33 cellular contexts compared by ENCODE assay signal in genomic region chr6:83488861-83489260, GRCh38. TPM values are rescaled to one million over a fixed set of nuclear protein-coding genes. Genes with fewer than 3 reads are reported as not detected.
"Had no signal": no experiment of that assay in that cellular context is flagged by ENCODE, and none has a peak within 500 bp of the region (broad histone marks: within the 10 kb centered on the region; RNA-seq: fewer than 3 reads in every experiment).

No MANE protein-coding gene starts in this region.

- H3K9me3 ChIP-seq: adrenal gland, body of pancreas, breast epithelium had no signal

- DNase-seq: activated B cell treated with CpG ODN at 0.5 μM for 24 hours; activated CD4-positive, alpha-beta memory T cell treated with anti-CD3 and anti-CD28 coated beads for 36 hours; activated CD4-positive, alpha-beta T cell treated with anti-CD3 and anti-CD28 coated beads for 4 hours; activated CD4-positive, alpha-beta T cell treated with anti-CD3 and anti-CD28 coated beads, Interleukin-2, amount 10 ng/mL, durations not matched to agents 24 days and 14 days; activated CD4-positive, alpha-beta T cell treated with anti-CD3 and anti-CD28 coated beads, Interleukin-2, amount 50 U/mL, for 1 hour; activated CD4-positive, alpha-beta T cell treated with anti-CD3 and anti-CD28 coated beads, Interleukin-2, amount 50 U/mL, for 4 hours; activated CD4-positive, CD25-positive, alpha-beta regulatory T cell treated with anti-CD3 and anti-CD28 coated beads, Interleukin-2, amount 50 U/mL, for 72 hours; activated CD8-positive, alpha-beta memory T cell treated with anti-CD3 and anti-CD28 coated beads, Interleukin-2, amount 50 U/mL, for 4 hours; activated CD8-positive, alpha-beta T cell treated with anti-CD3 and anti-CD28 coated beads for 36 hours; activated effector memory CD4-positive, alpha-beta T cell treated with anti-CD3 and anti-CD28 coated beads, Interleukin-2, amount 50 U/mL, for 16 hours; activated gamma-delta T cell treated with Interleukin-2 at 50 U/mL for 16 hours; activated naive CD4-positive, alpha-beta T cell; activated naive CD4-positive, alpha-beta T cell treated with anti-CD3 and anti-CD28 coated beads for 36 hours; activated naive CD4-positive, alpha-beta T cell treated with anti-CD3 and anti-CD28 coated beads, Interleukin-2, amount 50 U/mL, for 16 hours; activated naive CD8-positive, alpha-beta T cell treated with anti-CD3 and anti-CD28 coated beads for 36 hours; activated T-cell treated with anti-CD3 and anti-CD28 coated beads for 4 hours; activated T-cell treated with anti-CD3 and anti-CD28 coated beads, Interleukin-2, amount 50 U/mL, for 1 hour; activated T-cell treated with anti-CD3 and anti-CD28 coated beads, Interleukin-2, amount 50 U/mL, for 4 hours; activated T-cell treated with anti-CD3 and anti-CD28 coated beads, Interleukin-2, amount 50 U/mL, for 72 hours; adrenal gland; amniotic stem cell; aorta; body of pancreas; brain microvascular endothelial cell; central memory CD4-positive, alpha-beta T cell; T-helper 9 cell had no signal

- H3K27me3 Mint-ChIP-seq: activated B cell treated with CpG ODN at 0.5 μM for 24 hours; activated CD4-positive, alpha-beta memory T cell treated with anti-CD3 and anti-CD28 coated beads for 36 hours; activated CD4-positive, alpha-beta T cell treated with anti-CD3 and anti-CD28 coated beads, Interleukin-2, amount 10 ng/mL, durations not matched to agents 24 days and 14 days; activated CD8-positive, alpha-beta T cell treated with anti-CD3 and anti-CD28 coated beads for 36 hours; activated T-helper 17 cell treated with anti-CD3 and anti-CD28 coated beads, Interleukin-2, amount 50 U/mL, for 72 hours had no signal

- H3K4me3 Mint-ChIP-seq: activated B cell treated with CpG ODN at 0.5 μM for 24 hours; activated CD4-positive, alpha-beta memory T cell treated with anti-CD3 and anti-CD28 coated beads for 36 hours; activated CD4-positive, alpha-beta T cell treated with anti-CD3 and anti-CD28 coated beads, Interleukin-2, amount 10 ng/mL, durations not matched to agents 24 days and 14 days; activated CD8-positive, alpha-beta T cell treated with anti-CD3 and anti-CD28 coated beads for 36 hours; activated naive CD4-positive, alpha-beta T cell treated with anti-CD3 and anti-CD28 coated beads for 36 hours; activated naive CD8-positive, alpha-beta T cell treated with anti-CD3 and anti-CD28 coated beads for 36 hours; activated T-cell treated with anti-CD3 and anti-CD28 coated beads, Interleukin-2, amount 50 U/mL, for 4 hours; activated T-cell treated with anti-CD3 and anti-CD28 coated beads, Interleukin-2, amount 50 U/mL, for 72 hours; activated T-helper 1 cell treated with anti-CD3 and anti-CD28 coated beads, Interleukin-12 subunit alpha, Interleukin-12 subunit beta, Interleukin-2, Interleukin-4 antibody, amounts not matched to agents 30 ng/mL and 10 ng/mL and 1 ng/mL, durations not matched to agents 14 hours and 24 hours and 36 hours; activated T-helper 17 cell treated with anti-CD3 and anti-CD28 coated beads, Interleukin-2, amount 50 U/mL, for 72 hours; T-helper 1 cell treated with Interleukin-12 subunit alpha and Interleukin-12 subunit beta and Interleukin-4 antibody, amounts not matched to agents 30 μg/mL and 1 μg/mL, for 36 hours; T-helper 2 cell treated with Interferon-gamma antibody and Interleukin-4, amounts not matched to agents 5 μg/mL and 100 μg/mL, for 36 hours had no signal

- ATAC-seq: activated CD8-positive, alpha-beta T cell treated with anti-CD3 and anti-CD28 coated beads for 36 hours; activated naive CD4-positive, alpha-beta T cell treated with anti-CD3 and anti-CD28 coated beads, Interleukin-2, amount 50 U/mL, for 72 hours; activated T-cell treated with anti-CD3 and anti-CD28 coated beads, Interleukin-2, amount 50 U/mL, for 4 hours; activated T-cell treated with anti-CD3 and anti-CD28 coated beads, Interleukin-2, amount 50 U/mL, for 72 hours; activated T-helper 17 cell treated with anti-CD3 and anti-CD28 coated beads, Interleukin-2, amount 50 U/mL, for 72 hours; body of pancreas had no signal

- H3K9me3 Mint-ChIP-seq: activated B cell treated with CpG ODN at 0.5 μM for 24 hours; activated CD4-positive, alpha-beta memory T cell treated with anti-CD3 and anti-CD28 coated beads for 36 hours; activated CD4-positive, alpha-beta T cell treated with anti-CD3 and anti-CD28 coated beads, Interleukin-2, amount 10 ng/mL, durations not matched to agents 24 days and 14 days; activated CD8-positive, alpha-beta T cell treated with anti-CD3 and anti-CD28 coated beads for 36 hours; activated naive CD4-positive, alpha-beta T cell treated with anti-CD3 and anti-CD28 coated beads for 36 hours; activated naive CD4-positive, alpha-beta T cell treated with anti-CD3 and anti-CD28 coated beads, Interleukin-2, amount 50 U/mL, for 72 hours; activated naive CD8-positive, alpha-beta T cell treated with anti-CD3 and anti-CD28 coated beads for 36 hours; activated T-cell treated with anti-CD3 and anti-CD28 coated beads, Interleukin-2, amount 50 U/mL, for 4 hours; activated T-cell treated with anti-CD3 and anti-CD28 coated beads, Interleukin-2, amount 50 U/mL, for 72 hours; activated T-helper 1 cell treated with anti-CD3 and anti-CD28 coated beads, Interleukin-12 subunit alpha, Interleukin-12 subunit beta, Interleukin-2, Interleukin-4 antibody, amounts not matched to agents 30 ng/mL and 10 ng/mL and 1 ng/mL, durations not matched to agents 14 hours and 24 hours and 36 hours; activated T-helper 17 cell treated with anti-CD3 and anti-CD28 coated beads, Interleukin-2, amount 50 U/mL, for 72 hours; T-helper 1 cell treated with Interleukin-12 subunit alpha and Interleukin-12 subunit beta and Interleukin-4 antibody, amounts not matched to agents 30 μg/mL and 1 μg/mL, for 36 hours; T-helper 2 cell treated with Interferon-gamma antibody and Interleukin-4, amounts not matched to agents 5 μg/mL and 100 μg/mL, for 36 hours had no signal

- H3K27ac ChIP-seq: adrenal gland, body of pancreas, brain microvascular endothelial cell, breast epithelium, VCaP had no signal

- H3K36me3 ChIP-seq: adrenal gland, brain microvascular endothelial cell, breast epithelium had no signal

- H3K36me3 Mint-ChIP-seq: activated CD4-positive, alpha-beta memory T cell treated with anti-CD3 and anti-CD28 coated beads for 36 hours; activated naive CD4-positive, alpha-beta T cell treated with anti-CD3 and anti-CD28 coated beads, Interleukin-2, amount 50 U/mL, for 72 hours; activated naive CD8-positive, alpha-beta T cell treated with anti-CD3 and anti-CD28 coated beads for 36 hours had no signal

- H3K27ac Mint-ChIP-seq: activated B cell treated with CpG ODN at 0.5 μM for 24 hours; activated CD4-positive, alpha-beta memory T cell treated with anti-CD3 and anti-CD28 coated beads for 36 hours; activated CD4-positive, alpha-beta T cell treated with anti-CD3 and anti-CD28 coated beads, Interleukin-2, amount 10 ng/mL, durations not matched to agents 24 days and 14 days; activated CD8-positive, alpha-beta T cell treated with anti-CD3 and anti-CD28 coated beads for 36 hours; activated naive CD4-positive, alpha-beta T cell treated with anti-CD3 and anti-CD28 coated beads for 36 hours; activated naive CD4-positive, alpha-beta T cell treated with anti-CD3 and anti-CD28 coated beads, Interleukin-2, amount 50 U/mL, for 72 hours; activated naive CD8-positive, alpha-beta T cell treated with anti-CD3 and anti-CD28 coated beads for 36 hours; activated T-cell treated with anti-CD3 and anti-CD28 coated beads, Interleukin-2, amount 50 U/mL, for 72 hours; activated T-helper 1 cell treated with anti-CD3 and anti-CD28 coated beads, Interleukin-12 subunit alpha, Interleukin-12 subunit beta, Interleukin-2, Interleukin-4 antibody, amounts not matched to agents 30 ng/mL and 10 ng/mL and 1 ng/mL, durations not matched to agents 14 hours and 24 hours and 36 hours; activated T-helper 17 cell treated with anti-CD3 and anti-CD28 coated beads, Interleukin-2, amount 50 U/mL, for 72 hours; T-helper 1 cell treated with Interleukin-12 subunit alpha and Interleukin-12 subunit beta and Interleukin-4 antibody, amounts not matched to agents 30 μg/mL and 1 μg/mL, for 36 hours; T-helper 2 cell treated with Interferon-gamma antibody and Interleukin-4, amounts not matched to agents 5 μg/mL and 100 μg/mL, for 36 hours had no signal

- H3K4me1 Mint-ChIP-seq: activated B cell treated with CpG ODN at 0.5 μM for 24 hours; activated CD4-positive, alpha-beta T cell treated with anti-CD3 and anti-CD28 coated beads, Interleukin-2, amount 10 ng/mL, durations not matched to agents 24 days and 14 days; activated naive CD8-positive, alpha-beta T cell treated with anti-CD3 and anti-CD28 coated beads for 36 hours; activated T-helper 17 cell treated with anti-CD3 and anti-CD28 coated beads, Interleukin-2, amount 50 U/mL, for 72 hours had no signal

- H3K4me3 ChIP-seq: adrenal gland, body of pancreas, breast epithelium had no signal

- H3K4me1 ChIP-seq: adrenal gland, body of pancreas, breast epithelium had no signal

- H3K27me3 ChIP-seq: adrenal gland, body of pancreas, brain microvascular endothelial cell, breast epithelium had no signal

RNA-seq across cellular contexts. Expression of gene PRSS35, which starts 23.5 kb away (rescaled TPM):
- total RNA-seq: activated B cell treated with CpG ODN at 0.5 μM for 24 hours; activated CD4-positive, alpha-beta memory T cell treated with anti-CD3 and anti-CD28 coated beads for 36 hours; activated CD4-positive, alpha-beta T cell treated with anti-CD3 and anti-CD28 coated beads, Interleukin-2, amount 10 ng/mL, durations not matched to agents 24 days and 14 days; activated CD8-positive, alpha-beta T cell treated with anti-CD3 and anti-CD28 coated beads for 36 hours; activated naive CD4-positive, alpha-beta T cell treated with anti-CD3 and anti-CD28 coated beads for 36 hours; activated naive CD4-positive, alpha-beta T cell treated with anti-CD3 and anti-CD28 coated beads, Interleukin-2, amount 50 U/mL, for 72 hours; activated naive CD8-positive, alpha-beta T cell treated with anti-CD3 and anti-CD28 coated beads for 36 hours; activated T-cell treated with anti-CD3 and anti-CD28 coated beads, Interleukin-2, amount 50 U/mL, for 4 hours; activated T-cell treated with anti-CD3 and anti-CD28 coated beads, Interleukin-2, amount 50 U/mL, for 72 hours; activated T-helper 1 cell treated with anti-CD3 and anti-CD28 coated beads, Interleukin-12 subunit alpha, Interleukin-12 subunit beta, Interleukin-2, Interleukin-4 antibody, amounts not matched to agents 30 ng/mL and 10 ng/mL and 1 ng/mL, durations not matched to agents 14 hours and 24 hours and 36 hours; activated T-helper 17 cell treated with anti-CD3 and anti-CD28 coated beads, Interleukin-2, amount 50 U/mL, for 72 hours; breast epithelium had no signal

RNA-seq across cellular contexts. Expression of gene ME1, which starts 58.0 kb away (rescaled TPM):
- total RNA-seq: activated B cell treated with CpG ODN at 0.5 μM for 24 hours; activated CD4-positive, alpha-beta T cell treated with anti-CD3 and anti-CD28 coated beads, Interleukin-2, amount 10 ng/mL, durations not matched to agents 24 days and 14 days; activated naive CD4-positive, alpha-beta T cell treated with anti-CD3 and anti-CD28 coated beads for 36 hours; activated naive CD4-positive, alpha-beta T cell treated with anti-CD3 and anti-CD28 coated beads, Interleukin-2, amount 50 U/mL, for 72 hours; activated naive CD8-positive, alpha-beta T cell treated with anti-CD3 and anti-CD28 coated beads for 36 hours; activated T-helper 1 cell treated with anti-CD3 and anti-CD28 coated beads, Interleukin-12 subunit alpha, Interleukin-12 subunit beta, Interleukin-2, Interleukin-4 antibody, amounts not matched to agents 30 ng/mL and 10 ng/mL and 1 ng/mL, durations not matched to agents 14 hours and 24 hours and 36 hours had no signal
